ENCODE assay signal across 23 cellular contexts in genomic region chr15:35827949-35828348, GRCh38.
"Had no signal": no experiment of that assay in that cellular context is flagged by ENCODE, and none has a peak within 500 bp of the region (broad histone marks: within the 10 kb centered on the region; RNA-seq: fewer than 3 reads in every experiment).

No MANE protein-coding gene starts in this region.

- DNase-seq: activated CD4-positive, alpha-beta T cell treated with anti-CD3 and anti-CD28 coated beads, Interleukin-2, amount 10 ng/mL, durations not matched to agents 24 days and 14 days; activated CD8-positive, alpha-beta T cell treated with anti-CD3 and anti-CD28 coated beads, Interleukin-2, amount 10 ng/mL, durations not matched to agents 7 days and 5 days; activated naive CD4-positive, alpha-beta T cell treated with anti-CD3 and anti-CD28 coated beads for 36 hours; activated naive CD8-positive, alpha-beta T cell treated with anti-CD3 and anti-CD28 coated beads, Interleukin-2, amount 50 U/mL, for 24 hours; activated T-cell treated with anti-CD3 and anti-CD28 coated beads, Interleukin-2, amount 50 U/mL, for 24 hours; aorta; brain microvascular endothelial cell; central memory CD4-positive, alpha-beta T cell; cortex of kidney; effector memory CD4-positive, alpha-beta T cell; esophagus squamous epithelium; foreskin melanocyte; glutamatergic neuron; hippocampal formation; left lung; naive B cell; stimulated activated CD4-positive, alpha-beta T cell treated with anti-CD3 and anti-CD28 coated beads, Interleukin-2, amount 100 ng/mL, for 24 hours; stimulated activated naive CD8-positive, alpha-beta T cell treated with anti-CD3 and anti-CD28 coated beads, Interleukin-15, Interleukin-2, amounts not matched to agents 100 U/mL and 50 U/mL, for 24 hours had no signal

- H3K9me3 ChIP-seq: esophagus squamous epithelium, left lung, prostate gland, right atrium auricular region, suprapubic skin, vagina had no signal

- H3K4me3 ChIP-seq: esophagus squamous epithelium, left lung, neural progenitor cell, prostate gland, right atrium auricular region, suprapubic skin, vagina had no signal

- H3K27me3 ChIP-seq: brain microvascular endothelial cell, esophagus squamous epithelium, left lung, neural progenitor cell, right atrium auricular region, suprapubic skin, vagina had no signal

- H2AFZ ChIP-seq: neural progenitor cell had no signal

- H3K27ac ChIP-seq: brain microvascular endothelial cell, esophagus squamous epithelium, left lung, neural progenitor cell, prostate gland, right atrium auricular region, suprapubic skin, vagina had no signal

- H3K4me2 ChIP-seq: neural progenitor cell had no signal

- H3K4me1 ChIP-seq: left lung, neural progenitor cell, prostate gland, right atrium auricular region, suprapubic skin, vagina had no signal

- H3K9ac ChIP-seq: neural progenitor cell had no signal

- ATAC-seq: activated CD8-positive, alpha-beta T cell treated with anti-CD3 and anti-CD28 coated beads, Interleukin-2, amount 10 ng/mL, durations not matched to agents 7 days and 5 days; activated naive CD8-positive, alpha-beta T cell treated with anti-CD3 and anti-CD28 coated beads, Interleukin-2, amount 50 U/mL, for 24 hours; left lung; stimulated activated naive CD8-positive, alpha-beta T cell treated with anti-CD3 and anti-CD28 coated beads, Interleukin-15, Interleukin-2, amounts not matched to agents 100 U/mL and 50 U/mL, for 24 hours had no signal

- H3K36me3 ChIP-seq: brain microvascular endothelial cell, esophagus squamous epithelium, left lung, neural progenitor cell, prostate gland, right atrium auricular region, suprapubic skin, vagina had no signal
